ENCODE assay signal across 8 cellular contexts in genomic region chr9:71909887-71910601, GRCh38. TPM values are rescaled to one million over a fixed set of nuclear protein-coding genes. Genes with fewer than 3 reads are reported as not detected.
DNase-seq lines count a peak whose midpoint lies in the region; ATAC-seq, FAIRE-seq and TF ChIP-seq lines count a peak whose summit lies in the region.

No MANE protein-coding gene starts in this region.

- H3K27me3 ChIP-seq in SJSA1 (replicated peaks) = no peaks in the 10 kb centered on the region; the same call in 1 of the 2 replicates
- H3K27me3 ChIP-seq in astrocyte (ENCODE audit: insufficient read depth, low read length) = no peaks in the 10 kb centered on the region
- no peaks in the 10 kb centered on the region for H3K27me3 ChIP-seq in right cardiac atrium (ENCODE audit: control insufficient read depth, insufficient read depth)

- peak overlapping the region; percentile 82 for H3K27ac Mint-ChIP-seq in astrocyte (ENCODE audit: unreplicated experiment)

- ATAC-seq in HG03442 (IDR thresholded peaks at IDR 0.05; ENCODE audit: unreplicated experiment) (peak; percentile 4), right cardiac atrium (peak; percentile 18 to 20)

- H3K9me3 Mint-ChIP-seq in astrocyte (ENCODE audit: unreplicated experiment) = no peaks in the 10 kb centered on the region

- DNase-seq in activated gamma-delta T cell treated with Interleukin-2 at 50 U/mL for 16 hours = peak; percentile 9
- no peak for DNase-seq in activated gamma-delta T cell (lab: John Stamatoyannopoulos, UW)
- peak; percentile 44 to 47 for DNase-seq in SJSA1 (ENCODE audit: low read depth in 1 of 2, low spot score in 2 of 2)
- no peak for DNase-seq in astrocyte (ENCODE audit: low read depth)
- peak; percentile 63 to 86 (median 83) for DNase-seq in right cardiac atrium
- DNase-seq in posterior cingulate gyrus = peak; percentile 49 to 94 (median 68)
- no peak for DNase-seq in cerebellar nuclear complex (lab: John Stamatoyannopoulos, UW)

- H3K36me3 ChIP-seq in SJSA1 = peaks cover 4% of the 10 kb centered on the region; the same call in 1 of the 2 replicates
- H3K36me3 ChIP-seq in astrocyte (ENCODE audit: insufficient read depth, low read length) = no peaks in the 10 kb centered on the region

- FAIRE-seq in astrocyte (lab: Jason Lieb, UNC) = no peak

- H3K27me3 Mint-ChIP-seq in astrocyte (ENCODE audit: low read depth, unreplicated experiment) = no peaks in the 10 kb centered on the region

- peak overlapping the region; percentile 10; the same call in 1 of the 2 replicates for H3K27ac ChIP-seq in SJSA1
- H3K27ac ChIP-seq in astrocyte (ENCODE audit: low read depth, low read length) = peak overlapping the region; percentile 80
- H3K27ac ChIP-seq in right cardiac atrium (ENCODE audit: low read length) = peak overlapping the region; percentile 84

- peak overlapping the region; percentile 77 for H2AFZ ChIP-seq in astrocyte (ENCODE audit: low read depth, low read length)

- H3K4me3 ChIP-seq in SJSA1 (peak overlapping the region; percentile 66), astrocyte (ENCODE audit: insufficient read depth, low read depth, low read length) (peak overlapping the region; percentile 80), right cardiac atrium (ENCODE audit: low read length) (peak overlapping the region; percentile 89)

- no peaks in the 10 kb centered on the region for H3K9me3 ChIP-seq in SJSA1 (replicated peaks)
- H3K9me3 ChIP-seq in astrocyte (ENCODE audit: insufficient read depth, low read depth, low read length) = no peaks in the 10 kb centered on the region
- no peaks in the 10 kb centered on the region for H3K9me3 ChIP-seq in right cardiac atrium (ENCODE audit: control insufficient read depth, low read length)

- H3K9ac ChIP-seq in astrocyte (ENCODE audit: low read length) = peak overlapping the region; percentile 94

- TF ChIP-seq CTCF in astrocyte (IDR thresholded peaks at IDR 0.05; ENCODE audit: insufficient read depth, low read depth, low read length) = no peak

- WGBS in right cardiac atrium = under 1% methylated on average over 41 of the region's 41 CpGs

- peak overlapping the region; percentile 95 for H3K4me3 Mint-ChIP-seq in astrocyte (ENCODE audit: unreplicated experiment)

- H3K4me1 Mint-ChIP-seq in astrocyte (ENCODE audit: low read depth, unreplicated experiment) = peaks cover 16% of the 10 kb centered on the region

- intact Hi-C loops in right cardiac atrium (cut with DNase I) (no loop called here), posterior cingulate gyrus (cut with DNase I) (loop anchor here (5.0 kb wide), 1 partner anchor 98 kb away; no protein-coding TSS in a partner anchor)

- H3K4me2 ChIP-seq in astrocyte (ENCODE audit: low read length) = peak overlapping the region; percentile 88

- H4K20me1 ChIP-seq in astrocyte (ENCODE audit: insufficient read depth, low read length) = peaks cover 54% of the 10 kb centered on the region

- no peaks in the 10 kb centered on the region for H3K36me3 Mint-ChIP-seq in astrocyte (ENCODE audit: low read depth, unreplicated experiment)

- peaks cover 83% of the 10 kb centered on the region for H3K79me2 ChIP-seq in astrocyte (ENCODE audit: insufficient read depth, low read length)

- peaks cover 15% of the 10 kb centered on the region for H3K4me1 ChIP-seq in SJSA1 (replicated peaks)
- H3K4me1 ChIP-seq in astrocyte (ENCODE audit: insufficient read depth, low read length) = peaks cover 16% of the 10 kb centered on the region
- H3K4me1 ChIP-seq in right cardiac atrium (ENCODE audit: control insufficient read depth, insufficient read depth, low read length) = peaks cover 3% of the 10 kb centered on the region

RNA-seq across cellular contexts. Expression of gene ABHD17B, which starts 0.9 kb away (rescaled TPM):
- 11.3 and 13.7 TPM in 2 replicates for total RNA-seq in SJSA1 (2014; rRNA removed; shearing (Covaris generic))
- total RNA-seq in astrocyte = 19.6 and 21.3 TPM in 2 replicates
- total RNA-seq in right cardiac atrium = 10 to 100 TPM in 3 of 4 donors, 1 to 10 TPM in 1; 8.4 to 11.4 (median 10.6) TPM
- 4.8 TPM for polyA plus RNA-seq in right cardiac atrium

RNA-seq across cellular contexts. Expression of gene C9orf85, which starts 1.4 kb away (rescaled TPM):
- 12.2 and 13.2 TPM in 2 replicates for total RNA-seq in SJSA1 (2014; rRNA removed; shearing (Covaris generic))
- 15.2 TPM in 2 replicates for total RNA-seq in astrocyte
- total RNA-seq in right cardiac atrium = 1 to 10 TPM; 6.3 to 8.3 (median 6.8) TPM
- 7.6 TPM for polyA plus RNA-seq in right cardiac atrium

Comparison
In these comparisons a context has a peak if more than half of its experiments do, and no peak if none do; other contexts are left out.
1. DNase-seq: peak in activated gamma-delta T cell treated with Interleukin-2 at 50 U/mL for 16 hours (single experiment), SJSA1 (2 of 2), right cardiac atrium (3 of 3) and posterior cingulate gyrus (10 of 10); none in activated gamma-delta T cell (single experiment), astrocyte (single experiment) and cerebellar nuclear complex (0 of 2).
2. H3K27ac ChIP-seq: peak in every context shown above with its lines; median percentile 84 in right cardiac atrium; 80 in astrocyte; 10 in SJSA1.
3. Peak in every context shown above with its lines, with median percentiles within 50 percentile points of each other: H3K4me3 ChIP-seq.